ENCODE assay signal across 8 cellular contexts in the genomic region with DNA sequence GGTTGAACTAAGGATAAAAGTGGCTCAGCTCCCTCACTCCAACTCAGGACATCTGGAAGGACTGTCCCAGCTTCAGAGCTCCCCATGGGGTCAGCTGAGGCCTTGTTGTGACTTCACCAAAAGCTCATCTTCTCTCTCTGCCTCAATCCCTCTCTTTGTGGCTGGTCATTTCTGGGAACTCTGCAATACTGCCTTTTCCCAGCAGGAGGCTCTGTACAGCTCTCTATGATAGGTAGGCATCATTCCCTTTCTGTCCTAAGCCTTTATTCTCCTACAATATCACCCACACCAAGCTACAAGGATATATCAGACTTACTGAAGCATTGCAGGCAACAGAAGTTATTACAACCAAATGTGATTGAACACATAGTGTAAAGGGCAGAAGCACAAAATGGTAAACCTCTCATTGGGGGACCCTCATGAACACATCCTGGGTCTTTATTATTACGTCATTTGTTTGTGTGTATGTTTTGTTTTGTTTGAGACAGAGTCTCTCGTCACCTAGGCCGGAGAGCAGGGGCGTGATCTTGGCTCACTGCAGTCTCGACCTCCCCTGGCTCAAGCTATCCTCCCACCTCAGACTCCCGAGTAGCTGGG. TPM values are rescaled to one million over a fixed set of nuclear protein-coding genes. Genes with fewer than 3 reads are reported as not detected.
DNase-seq lines count a peak whose midpoint lies in the region; ATAC-seq and TF ChIP-seq lines count a peak whose summit lies in the region.

No MANE protein-coding gene starts in this region.

- H3K4me3 ChIP-seq in AG04450 (ENCODE audit: low read depth, low read length) (no peak overlapping the region), GM06990 (replicated peaks; ENCODE audit: low read depth, low read length) (no peak overlapping the region), dorsolateral prefrontal cortex (no peak overlapping the region)

- CTCF ChIA-PET in AG04450 (lab: Charles Lee): interaction anchor here (0.5 to 1.2 kb wide), 8 partner anchors 9 to 322 kb away, joined by 3 to 5 read pairs (median 3); no protein-coding TSS in a partner anchor

- H3K27me3 ChIP-seq in AG04450 (ENCODE audit: control insufficient read depth, insufficient read depth, low read length) (peaks cover 3% of the 10 kb centered on the region), GM06990 (replicated peaks; ENCODE audit: control insufficient read depth, insufficient read depth, low read length) (no peaks in the 10 kb centered on the region), dorsolateral prefrontal cortex (no peaks in the 10 kb centered on the region)

- POLR2A ChIA-PET in AG04450 (lab: Yijun Ruan, JAX): no interaction called here

- peak; percentile 51 for TF ChIP-seq CTCF in AG04450 (IDR thresholded peaks at IDR 0.05; ENCODE audit: low read depth, low read length)
- peak; percentile 60 for TF ChIP-seq CTCF in GM06990 (IDR thresholded peaks at IDR 0.05; ENCODE audit: insufficient read depth, low read length, poor library complexity, severe bottlenecking)
- peak in 22 of 56 donors; percentile 6 to 31 (median 16) for TF ChIP-seq CTCF in dorsolateral prefrontal cortex (IDR thresholded peaks at IDR 0.05 in 54 of 56, conservative IDR thresholded peaks at IDR 0.05 in 2 of 56; ENCODE audit: low read depth in 1 of 56, partially characterized antibody in 56 of 56)

- no peak overlapping the region for H3K27ac ChIP-seq in AG04450 (ENCODE audit: low read depth, low read length)
- H3K27ac ChIP-seq in dorsolateral prefrontal cortex: no peak overlapping the region

- no peaks in the 10 kb centered on the region for H3K36me3 ChIP-seq in GM06990 (ENCODE audit: control insufficient read depth, insufficient read depth, low read length)

- ATAC-seq in HG03045 (IDR thresholded peaks at IDR 0.05; ENCODE audit: unreplicated experiment) (peak; percentile 53), left lobe of liver (peak; percentile 38)

- H3K9me3 ChIP-seq in AG04450 (ENCODE audit: control insufficient read depth, insufficient read depth, low read length): no peaks in the 10 kb centered on the region

- DNase-seq in AG04450 (ENCODE audit: low read depth, low spot score) (no peak), GM06990 (ENCODE audit: extremely low read depth, insufficient read length) (no peak), SW480 (ENCODE audit: low spot score) (peak; percentile 32), left lobe of liver (ENCODE audit: low spot score) (no peak), dorsolateral prefrontal cortex (no peak), NK-92 (lab: John Stamatoyannopoulos, UW; ENCODE audit: unreplicated experiment) (no peak), COR-L47 (lab: John Stamatoyannopoulos, UW) (no peak)

- intact Hi-C loops in dorsolateral prefrontal cortex (cut with DNase I): no loop called here

RNA-seq across cellular contexts. Expression of a gene that starts 36.7 kb away (rescaled TPM):
- polyA plus RNA-seq in AG04450 (2011; rRNA removed): not detected in 2 replicates
- polyA minus RNA-seq in AG04450 (2011; rRNA and poly(A)+ RNA removed): not detected in 2 replicates
- not detected for total RNA-seq in left lobe of liver
- total RNA-seq in dorsolateral prefrontal cortex: under 1 TPM in 1 of 120 experiments, not detected in 119; 0.38 TPM
